8 cellular contexts compared by ENCODE assay signal in the genomic region with DNA sequence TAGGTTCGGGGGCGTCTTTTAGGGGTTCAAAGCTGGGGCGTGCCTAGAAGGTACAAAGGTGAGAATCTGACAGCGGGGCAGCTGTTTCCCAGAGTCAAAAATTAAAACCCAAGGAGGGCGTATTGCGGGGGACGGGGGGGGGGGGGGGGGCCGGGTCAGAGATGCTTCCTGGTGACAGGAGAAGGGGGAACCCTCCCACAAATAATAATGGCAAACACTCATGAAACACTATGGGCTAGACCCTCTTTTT. TPM values are rescaled to one million over a fixed set of nuclear protein-coding genes. Genes with fewer than 3 reads are reported as not detected.
DNase-seq lines count a peak whose midpoint lies in the region; ATAC-seq and TF ChIP-seq lines count a peak whose summit lies in the region.

No MANE protein-coding gene starts in this region.

- no peak for TF ChIP-seq CTCF in GM12865 (IDR thresholded peaks at IDR 0.05; ENCODE audit: insufficient read depth, low read depth, low read length, missing control alignments)
- no peak for TF ChIP-seq CTCF in fibroblast of villous mesenchyme (IDR thresholded peaks at IDR 0.05; ENCODE audit: insufficient read depth, low read depth, low read length)
- TF ChIP-seq CTCF in sigmoid colon (IDR thresholded peaks at IDR 0.05), result no peak

- H3K4me3 Mint-ChIP-seq in T-helper 17 cell, result peak overlapping the region; percentile 99

- TF ChIP-seq EP300 in sigmoid colon (IDR thresholded peaks at IDR 0.05), result no peak

- H3K36me3 Mint-ChIP-seq in T-helper 17 cell (ENCODE audit: low read depth), result peaks cover 2% of the 10 kb centered on the region

- H3K9me3 ChIP-seq in T-helper 17 cell (ENCODE audit: control insufficient read depth, low read length, poor library complexity, severe bottlenecking) (no peaks in the 10 kb centered on the region), sigmoid colon (no peaks in the 10 kb centered on the region)

- H3K4me3 ChIP-seq in GM12865 (ENCODE audit: low read depth, low read length) (peak overlapping the region; percentile 85), fibroblast of villous mesenchyme (ENCODE audit: low read depth, low read length) (peak overlapping the region; percentile 89), sigmoid colon (peak overlapping the region; percentile 75 to 99 (median 96))

- H3K4me1 Mint-ChIP-seq in T-helper 17 cell, result peaks cover 39% of the 10 kb centered on the region

- no peak for TF ChIP-seq POLR2A in sigmoid colon (IDR thresholded peaks at IDR 0.05)

- no peaks in the 10 kb centered on the region for H3K27me3 Mint-ChIP-seq in T-helper 17 cell

- peaks cover 0 to 61% (median 56%) of the 10 kb centered on the region in 4 donors for H3K4me1 ChIP-seq in sigmoid colon

- H3K27me3 ChIP-seq in sigmoid colon, result no peaks in the 10 kb centered on the region

- DNase-seq in GM12865 (ENCODE audit: low read depth), result no peak
- no peak for DNase-seq in T-helper 17 cell
- DNase-seq in fibroblast of villous mesenchyme (ENCODE audit: low read depth), result no peak
- DNase-seq in sigmoid colon, result no peak
- no peak for DNase-seq in ureter (ENCODE audit: low spot score)
- DNase-seq in NCI-H226, result no peak
- DNase-seq in retina, result no peak

- WGBS in sigmoid colon, 2 donors, result 2 to 20% methylated on average over 7 to 8 of the region's 8 CpGs

- intact Hi-C loops in sigmoid colon (cut with DNase I), result loop anchor here (5.0 to 10.0 kb wide), 3 partner anchors 309 to 791 kb away; a partner anchor contains a TSS

- H3K27ac Mint-ChIP-seq in T-helper 17 cell, result peak overlapping the region; percentile 96

- H3K36me3 ChIP-seq in sigmoid colon, result no peaks in the 10 kb centered on the region

- ATAC-seq in T-helper 17 cell (no peak), GM18858 (IDR thresholded peaks at IDR 0.05; ENCODE audit: unreplicated experiment) (no peak)

- H3K27ac ChIP-seq in sigmoid colon, result peak overlapping the region; percentile 81 to 90 (median 87)

RNA-seq across cellular contexts. Expression of a gene that starts 0.7 kb away (rescaled TPM):
- 1 to 10 TPM; 9.6 to 9.7 TPM for total RNA-seq in T-helper 17 cell
- total RNA-seq in fibroblast of villous mesenchyme, result 6.8 and 9.5 TPM in 2 replicates
- total RNA-seq in sigmoid colon, result 10 to 100 TPM in 2 of 4 donors, 1 to 10 TPM in 2; 6.2 to 27.1 (median 9.3) TPM
- 10 to 100 TPM; 42.1 to 62.0 (median 45.0) TPM for polyA plus RNA-seq in sigmoid colon
- 88.2 TPM for total RNA-seq in ureter

RNA-seq across cellular contexts. Expression of a gene that starts 42.1 kb away (rescaled TPM):
- total RNA-seq in T-helper 17 cell (not detected), fibroblast of villous mesenchyme (not detected in 2 replicates), sigmoid colon (not detected), ureter (1.8 TPM)
- polyA plus RNA-seq in sigmoid colon, result not detected
